10 cellular contexts compared by ENCODE assay signal in the genomic region with DNA sequence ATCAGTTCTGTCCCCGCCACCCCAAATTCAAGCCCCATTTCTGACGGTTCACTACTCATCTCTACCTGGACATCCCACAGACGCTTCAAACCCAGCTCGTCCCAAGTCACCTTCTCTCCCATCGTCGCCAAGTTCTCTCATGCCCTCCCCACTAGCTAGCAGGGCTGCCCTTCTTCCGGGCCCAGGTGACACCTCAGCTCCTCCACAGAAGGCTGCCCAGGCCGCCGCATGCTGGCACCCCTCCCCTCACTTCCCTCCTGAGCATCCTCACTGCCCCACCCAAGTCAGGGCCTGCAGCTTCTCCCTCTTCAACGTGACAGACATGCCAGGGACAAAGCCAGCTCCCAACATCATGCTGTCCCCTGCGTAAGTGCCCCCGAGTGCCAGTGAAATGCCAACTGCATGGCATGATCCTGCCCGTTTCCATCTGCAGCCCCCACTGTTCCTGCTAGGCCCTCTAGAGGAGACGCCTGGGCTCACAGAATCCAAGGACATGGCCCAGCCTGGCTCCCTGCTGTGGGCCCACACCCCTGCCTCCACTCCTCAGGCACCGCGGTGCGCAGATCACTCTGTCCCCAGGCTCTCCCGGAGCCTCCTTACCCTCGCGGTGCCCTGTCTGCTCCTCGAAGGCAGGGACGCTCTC. TPM values are rescaled to one million over a fixed set of nuclear protein-coding genes. Genes with fewer than 3 reads are reported as not detected.
DNase-seq lines count a peak whose midpoint lies in the region; TF ChIP-seq lines count a peak whose summit lies in the region.
"Had no signal": no experiment of that assay in that cellular context is flagged by ENCODE, and none has a peak within 500 bp of the region (broad histone marks: within the 10 kb centered on the region; RNA-seq: fewer than 3 reads in every experiment).

No MANE protein-coding gene starts in this region.

- peaks cover 6% of the 10 kb centered on the region; the same call in 1 of the 2 replicates for H3K4me1 ChIP-seq in GM23248 (ENCODE audit: insufficient read depth)
- H3K4me1 ChIP-seq in esophagus squamous epithelium = peaks cover 25 to 90% (median 55%) of the 10 kb centered on the region in 3 donors

- no peak overlapping the region for H3K4me3 ChIP-seq in GM23248
- no peak overlapping the region for H3K4me3 ChIP-seq in WERI-Rb-1 (ENCODE audit: low read depth, low read length)
- H3K4me3 ChIP-seq in esophagus squamous epithelium = no peak overlapping the region
- H3K4me3 ChIP-seq: adrenal gland had no signal

- intact Hi-C loops in esophagus squamous epithelium (cut with DNase I) = no loop called here

- H4K20me1 ChIP-seq in GM23248 (ENCODE audit: insufficient read depth) = no peaks in the 10 kb centered on the region

- H3K9me2 ChIP-seq in GM23248 (ENCODE audit: insufficient read depth) = no peaks in the 10 kb centered on the region

- H3K36me3 ChIP-seq in GM23248 (ENCODE audit: low read depth) (no peaks in the 10 kb centered on the region), WERI-Rb-1 (peaks cover 3% of the 10 kb centered on the region), esophagus squamous epithelium (peaks cover 0 to 16% (median 0%) of the 10 kb centered on the region in 3 donors)
- H3K36me3 ChIP-seq: adrenal gland had no signal

- in situ Hi-C loops in GM23248 (cut with MboI) = no loop called here

- H3F3A ChIP-seq in GM23248 (ENCODE audit: insufficient read depth) = 0 out of 2 replicates have a peak, but pooled peaks cover 11% of the 10 kb centered on the region

- 78 to 82% methylated on average over 20 to 22 of the region's 22 CpGs for WGBS in GM23248 (ENCODE audit: low coverage in 1 of 2, low lambda C conversion rate in 2 of 2, missing lambda C conversion rate in 2 of 2), 2 experiments
- 64 to 74% methylated on average over 13 to 21 of the region's 22 CpGs for WGBS in esophagus squamous epithelium, 2 donors

- no peaks in the 10 kb centered on the region for H3K9me3 ChIP-seq in GM23248 (ENCODE audit: low read depth)
- H3K9me3 ChIP-seq in WERI-Rb-1 (ENCODE audit: severe bottlenecking) = no peaks in the 10 kb centered on the region
- no peaks in the 10 kb centered on the region for H3K9me3 ChIP-seq in esophagus squamous epithelium
- H3K9me3 ChIP-seq: adrenal gland had no signal

- 0 out of 2 replicates have a peak overlapping the region, but pooled peaks have one; percentile 18 for H3K9ac ChIP-seq in GM23248

- H2AFZ ChIP-seq in GM23248 = peak overlapping the region; percentile 30; the same call in 1 of the 2 replicates

- peak overlapping the region; percentile 34; the same call in 1 of the 2 replicates for H3K27ac ChIP-seq in GM23248
- no peak overlapping the region for H3K27ac ChIP-seq in WERI-Rb-1
- peak overlapping the region in 3 of 4 donors; percentile 43 to 63 (median 51) for H3K27ac ChIP-seq in esophagus squamous epithelium

- H3K4me2 ChIP-seq in GM23248 (ENCODE audit: unreplicated experiment) = no peak overlapping the region

- no peak for DNase-seq in GM23248
- no peak for DNase-seq in WERI-Rb-1
- DNase-seq in esophagus squamous epithelium (lab: John Stamatoyannopoulos, UW) = no peak
- DNase-seq in retina = peak; percentile 46
- no peak for DNase-seq in NOMO-1 treated with dmso at 0.1 percent for 144 hours (lab: John Stamatoyannopoulos, UW; ENCODE audit: unreplicated experiment)
- no peak for DNase-seq in NCI-H748 (lab: John Stamatoyannopoulos, UW; ENCODE audit: unreplicated experiment)
- DNase-seq in DMS153 treated with DMSO at 0.1 percent for 48 hours (lab: John Stamatoyannopoulos, UW; ENCODE audit: unreplicated experiment) = no peak
- no peak for DNase-seq in NCI-H345 treated with DMSO at 0.1 percent for 48 hours (lab: John Stamatoyannopoulos, UW; ENCODE audit: unreplicated experiment)
- DNase-seq: substantia nigra had no signal

- TF ChIP-seq POLR2A in esophagus squamous epithelium (IDR thresholded peaks at IDR 0.05) = no peak

- TF ChIP-seq CTCF in WERI-Rb-1 (IDR thresholded peaks at IDR 0.05; ENCODE audit: low read depth, low read length) = peak; percentile 44; the same call in 1 of the 2 replicates
- no peak for TF ChIP-seq CTCF in esophagus squamous epithelium (IDR thresholded peaks at IDR 0.05)

- no peaks in the 10 kb centered on the region for H3K79me2 ChIP-seq in GM23248 (ENCODE audit: insufficient read depth)

- no peaks in the 10 kb centered on the region for H3K27me3 ChIP-seq in GM23248 (replicated peaks; ENCODE audit: insufficient read depth)
- no peaks in the 10 kb centered on the region for H3K27me3 ChIP-seq in WERI-Rb-1 (ENCODE audit: insufficient read depth, low read depth, severe bottlenecking)
- H3K27me3 ChIP-seq in esophagus squamous epithelium = no peaks in the 10 kb centered on the region
- H3K27me3 ChIP-seq: adrenal gland had no signal

RNA-seq across cellular contexts. Expression of a gene that starts 5.9 kb away (rescaled TPM):
- total RNA-seq in GM23248 (2014; rRNA removed; shearing (Covaris generic)) = 10.7 and 15.9 TPM in 2 replicates
- polyA plus RNA-seq in GM23248 (2016; fragmentation: Nextera tagmentation; extraction: Ambion mirVana) = 18.4 and 19.1 TPM in 2 replicates
- 10 to 100 TPM; 32.4 to 95.6 (median 42.4) TPM for total RNA-seq in esophagus squamous epithelium

RNA-seq across cellular contexts. Expression of a gene that starts 36.6 kb away (rescaled TPM):
- 3.2 and 3.4 TPM in 2 replicates for total RNA-seq in GM23248 (2014; rRNA removed; shearing (Covaris generic))
- 1.6 and 2.2 TPM in 2 replicates for polyA plus RNA-seq in GM23248 (2016; fragmentation: Nextera tagmentation; extraction: Ambion mirVana)
- 1 to 10 TPM; 3.1 to 5.8 (median 4.2) TPM for total RNA-seq in esophagus squamous epithelium
